12 cellular contexts compared by ENCODE assay signal in the genomic region with DNA sequence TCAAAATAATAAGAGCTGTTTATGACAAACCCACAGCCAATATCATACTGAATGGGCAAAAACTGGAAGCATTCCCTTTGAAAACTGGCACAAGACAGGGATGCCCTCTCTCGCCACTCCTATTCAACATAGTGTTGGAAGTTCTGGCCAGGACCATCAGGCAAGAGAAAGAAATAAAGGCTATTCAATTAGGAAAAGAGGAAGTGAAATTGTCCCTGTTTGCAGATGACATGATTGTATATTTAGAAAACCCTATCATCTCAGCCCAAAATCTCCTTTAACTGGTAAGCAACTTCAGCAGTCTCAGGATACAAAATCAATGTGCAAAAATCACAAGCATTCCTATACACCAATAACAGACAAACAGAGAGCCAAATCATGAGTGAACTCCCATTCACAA. TPM values are rescaled to one million over a fixed set of nuclear protein-coding genes. Genes with fewer than 3 reads are reported as not detected.
"Had no signal": no experiment of that assay in that cellular context is flagged by ENCODE, and none has a peak within 500 bp of the region (broad histone marks: within the 10 kb centered on the region; RNA-seq: fewer than 3 reads in every experiment).

No MANE protein-coding gene starts in this region.

RNA-seq across cellular contexts. Expression of a gene that starts 8.9 kb away (rescaled TPM):
- total RNA-seq: left ventricle myocardium inferior; lung microvascular endothelial cell; mammary epithelial cell; mesenteric fat pad; mononuclear cell; naive thymus-derived CD8-positive, alpha-beta T cell had no signal
- polyA plus RNA-seq: immature natural killer cell; keratinocyte; naive thymus-derived CD4-positive, alpha-beta T cell; naive thymus-derived CD8-positive, alpha-beta T cell had no signal

RNA-seq across cellular contexts. Expression of a gene that starts 26.2 kb away (rescaled TPM):
- total RNA-seq: naive thymus-derived CD8-positive, alpha-beta T cell had no signal
- polyA plus RNA-seq: naive thymus-derived CD4-positive, alpha-beta T cell; naive thymus-derived CD8-positive, alpha-beta T cell had no signal

RNA-seq across cellular contexts. Expression of a gene that starts 57.0 kb away (rescaled TPM):
- total RNA-seq: left cardiac atrium, left lobe of liver, lung microvascular endothelial cell, mammary epithelial cell, mesenteric fat pad, myocyte had no signal
- polyA plus RNA-seq: keratinocyte had no signal
